ENCODE assay signal across 28 cellular contexts in genomic region chr1:98874828-98875227, GRCh38.
"Had no signal": no experiment of that assay in that cellular context is flagged by ENCODE, and none has a peak within 500 bp of the region (broad histone marks: within the 10 kb centered on the region; RNA-seq: fewer than 3 reads in every experiment).

No MANE protein-coding gene starts in this region.

- H3K36me3 Mint-ChIP-seq: mesothelial cell of epicardium, natural killer cell, neural progenitor cell had no signal

- H3K4me1 Mint-ChIP-seq: mesothelial cell of epicardium, nephron progenitor cell, neural progenitor cell had no signal

- H3K9me3 ChIP-seq: left ventricle myocardium inferior, neutrophil, ovary, stomach, testis, thyroid gland, upper lobe of right lung had no signal

- H3K36me3 ChIP-seq: left ventricle myocardium inferior, neural progenitor cell, neutrophil, ovary, stomach, thyroid gland, upper lobe of right lung had no signal

- H3K4me3 Mint-ChIP-seq: immature natural killer cell; mesothelial cell of epicardium; natural killer cell; nephron progenitor cell; neural progenitor cell; stimulated activated naive B cell treated with anti-CD40 and anti-IgM and Interleukin-4, amounts not matched to agents 10 μg/mL and 1 μg/mL and 100 μg/mL, for 72 hours had no signal

- H3K27ac ChIP-seq: left ventricle myocardium inferior, neural progenitor cell, neutrophil, ovary, skin epidermis, stomach, testis, thyroid gland, upper lobe of right lung had no signal

- H3K9ac ChIP-seq: neural progenitor cell had no signal

- DNase-seq: hypothalamus; immature natural killer cell; kidney; left ventricle myocardium inferior; mesendoderm; natural killer cell; nephron progenitor cell; occipital lobe; ovary; right cardiac atrium; stimulated activated CD4-positive, alpha-beta T cell treated with anti-CD3 and anti-CD28 coated beads, Interleukin-12 subunit alpha, Interleukin-12 subunit beta, amount 100 ng/mL, for 4 hours; stimulated activated CD4-positive, alpha-beta T cell treated with anti-CD3 and anti-CD28 coated beads, Interleukin-15, amount 100 ng/mL, for 24 hours; stimulated activated CD4-positive, alpha-beta T cell treated with anti-CD3 and anti-CD28 coated beads, Interleukin-2, amount 100 ng/mL, for 24 hours; stimulated activated CD4-positive, alpha-beta T cell treated with anti-CD3 and anti-CD28 coated beads, Interleukin-4, amount 100 ng/mL, for 1 hour; stimulated activated naive B cell treated with anti-CD40 and anti-IgM and Interleukin-4, amounts not matched to agents 10 μg/mL and 1 μg/mL and 100 μg/mL, for 72 hours; stimulated activated naive CD8-positive, alpha-beta T cell treated with anti-CD3 and anti-CD28 coated beads, Interleukin-15, Interleukin-2, amounts not matched to agents 100 U/mL and 50 U/mL, for 24 hours; stomach; testis; thyroid gland; trophoblast cell; upper lobe of right lung had no signal

- ATAC-seq: natural killer cell; right cardiac atrium; sciatic nerve; stimulated activated naive B cell treated with anti-CD40 and anti-IgM and Interleukin-4, amounts not matched to agents 10 μg/mL and 1 μg/mL and 100 μg/mL, for 72 hours; stimulated activated naive CD8-positive, alpha-beta T cell treated with anti-CD3 and anti-CD28 coated beads, Interleukin-15, Interleukin-2, amounts not matched to agents 100 U/mL and 50 U/mL, for 24 hours; upper lobe of right lung had no signal

- H3K27me3 ChIP-seq: neural progenitor cell, neutrophil, ovary, stomach, testis, thyroid gland, upper lobe of right lung had no signal

- H3K4me2 ChIP-seq: neural progenitor cell had no signal

- H2AFZ ChIP-seq: neural progenitor cell had no signal

- H3K27ac Mint-ChIP-seq: immature natural killer cell; mesothelial cell of epicardium; natural killer cell; nephron progenitor cell; neural progenitor cell; progenitor cell of endocrine pancreas; stimulated activated naive B cell treated with anti-CD40 and anti-IgM and Interleukin-4, amounts not matched to agents 10 μg/mL and 1 μg/mL and 100 μg/mL, for 72 hours had no signal

- H3K4me3 ChIP-seq: left ventricle myocardium inferior, lung, neural progenitor cell, ovary, skin epidermis, stomach, testis, thyroid gland, upper lobe of right lung had no signal

- H3K27me3 Mint-ChIP-seq: progenitor cell of endocrine pancreas had no signal

- H3K4me1 ChIP-seq: left ventricle myocardium inferior, neural progenitor cell, testis, thyroid gland, upper lobe of right lung had no signal

- H3K9me3 Mint-ChIP-seq: natural killer cell, neural progenitor cell had no signal
